In genomic region chr11:69918938-69919650, GRCh38 we compare ENCODE assay signal across 8 cellular contexts.
DNase-seq lines count a peak whose midpoint lies in the region; ATAC-seq, FAIRE-seq and TF ChIP-seq lines count a peak whose summit lies in the region.

No MANE protein-coding gene starts in this region.

- intact Hi-C loops in activated CD4-positive, alpha-beta T cell treated with anti-CD3 and anti-CD28 coated beads for 36 hours (cut with DNase I, micrococcal nuclease): loop anchor here (1.0 to 2.0 kb wide), 3 partner anchors 272 to 277 kb away; no protein-coding TSS in a partner anchor
- intact Hi-C loops in HepG2 (cut with micrococcal nuclease; ENCODE audit: unreplicated experiment): loop anchor here (1.0 kb wide), 1 partner anchor 277 kb away; no protein-coding TSS in a partner anchor

- peak; percentile 90 for TF ChIP-seq RAD21 in HepG2 (CRISPR knock-in tag; IDR thresholded peaks at IDR 0.05)

- TF ChIP-seq CTCF in GM12864 (IDR thresholded peaks at IDR 0.05; ENCODE audit: low read depth, low read length, missing control alignments) (peak; percentile 80), HepG2 (CRISPR knock-in tag; IDR thresholded peaks at IDR 0.05) (peak; percentile 94)

- peaks cover 27% of the 10 kb centered on the region for H3K27me3 Mint-ChIP-seq in activated CD4-positive, alpha-beta T cell treated with anti-CD3 and anti-CD28 coated beads for 36 hours

- peak; percentile 71 for ATAC-seq in activated CD4-positive, alpha-beta T cell treated with anti-CD3 and anti-CD28 coated beads for 36 hours
- ATAC-seq in HepG2 (peak; percentile 77), GM21717 (IDR thresholded peaks at IDR 0.05; ENCODE audit: unreplicated experiment) (no peak), GM21529 (IDR thresholded peaks at IDR 0.05; ENCODE audit: unreplicated experiment) (no peak)

- BruUV-seq in HepG2 (replicated peaks; lab: Mats Ljungman, UMichigan): no TSS peak

- no peaks in the 10 kb centered on the region for H3K4me1 ChIP-seq in HepG2 (ENCODE audit: insufficient read depth, low read length)

- no peaks in the 10 kb centered on the region for H3K9me3 Mint-ChIP-seq in activated CD4-positive, alpha-beta T cell treated with anti-CD3 and anti-CD28 coated beads for 36 hours (ENCODE audit: low read depth)

- DNase-seq in GM12864 (ENCODE audit: low read depth) (no peak), NCI-H1105 treated with DMSO at 0.1 percent for 48 hours (lab: John Stamatoyannopoulos, UW) (peak; percentile 30), cerebellum (ENCODE audit: low spot score) (peak; percentile 52), HepG2 (ENCODE audit: low spot score) (peak; percentile 50)
- peak; percentile 85 for DNase-seq in activated CD4-positive, alpha-beta T cell treated with anti-CD3 and anti-CD28 coated beads for 36 hours
- DNase-seq in stimulated activated CD4-positive, alpha-beta T cell treated with anti-CD3 and anti-CD28 coated beads, Interleukin-4, amount 100 ng/mL, for 48 hours (ENCODE audit: low read depth in 2 of 2): peak; percentile 58 to 81

- FAIRE-seq in HepG2 (lab: Jason Lieb, UNC): no peak

- H3K36me3 ChIP-seq in HepG2 (replicated peaks in 1 of 2; ENCODE audit: control insufficient read depth in 1 of 2, insufficient read depth in 2 of 2, low read length in 2 of 2): no peaks in the 10 kb centered on the region

- TF ChIP-seq EP300 in HepG2 (IDR thresholded peaks at IDR 0.05; ENCODE audit: low read depth in 2 of 2, low read length in 2 of 2): no peak
- TF ChIP-seq EP300 in HepG2 (CRISPR knock-in tag; IDR thresholded peaks at IDR 0.05; ENCODE audit: borderline replicate concordance): no peak

- no peaks in the 10 kb centered on the region for H3K9me3 ChIP-seq in HepG2 (ENCODE audit: low read length)

- CTCF ChIA-PET in activated CD4-positive, alpha-beta T cell treated with anti-CD3 and anti-CD28 coated beads for 36 hours (lab: Charles Lee): interaction anchor here (0.6 to 1.3 kb wide), 9 partner anchors 10 to 481 kb away, joined by 3 to 8 read pairs (median 4); partner anchors contain the start of gene LTO1
- CTCF ChIA-PET in HepG2 (lab: Yijun Ruan, JAX; ENCODE audit: low intra/inter-chr PET ratio, low total read pairs): interaction anchor here (0.6 to 2.2 kb wide), 5 partner anchors 164 to 722 kb away, joined by 3 to 22 read pairs (median 9); no protein-coding TSS in a partner anchor

- H4K20me1 ChIP-seq in HepG2 (ENCODE audit: insufficient read depth, low read length): 0 out of 2 replicates have a peak, but pooled peaks cover 11% of the 10 kb centered on the region

- TF ChIP-seq POLR2A in HepG2 (IDR thresholded peaks at IDR 0.05; ENCODE audit: insufficient read depth in 1 of 2, low read depth in 2 of 2, low read length in 2 of 2): no peak

- H3K4me3 Mint-ChIP-seq in activated CD4-positive, alpha-beta T cell treated with anti-CD3 and anti-CD28 coated beads for 36 hours: no peak overlapping the region

- no peak overlapping the region for H2AFZ ChIP-seq in HepG2 (ENCODE audit: low read length)

- no peak overlapping the region for H3K27ac ChIP-seq in HepG2 (ENCODE audit: extremely low read length, insufficient read depth, low read length)

- H3K36me3 Mint-ChIP-seq in activated CD4-positive, alpha-beta T cell treated with anti-CD3 and anti-CD28 coated beads for 36 hours (ENCODE audit: low read depth): no peaks in the 10 kb centered on the region

- peaks cover 2% of the 10 kb centered on the region for H3K4me1 Mint-ChIP-seq in activated CD4-positive, alpha-beta T cell treated with anti-CD3 and anti-CD28 coated beads for 36 hours

- 20% methylated on average over 17 of the region's 32 CpGs for WGBS in HepG2 (ENCODE audit: low lambda C conversion rate)

- POLR2A ChIA-PET in activated CD4-positive, alpha-beta T cell treated with anti-CD3 and anti-CD28 coated beads for 36 hours (lab: Charles Lee): no interaction called here
- POLR2A ChIA-PET in HepG2 (lab: Yijun Ruan, JAX): no interaction called here

- no peak overlapping the region for H3K27ac Mint-ChIP-seq in activated CD4-positive, alpha-beta T cell treated with anti-CD3 and anti-CD28 coated beads for 36 hours

- no peak overlapping the region for H3K4me3 ChIP-seq in GM12864 (ENCODE audit: low read depth, low read length)
- no peak overlapping the region for H3K4me3 ChIP-seq in HepG2 (replicated peaks in 1 of 3; ENCODE audit: insufficient read depth in 1 of 3, low read depth in 2 of 3, low read length in 3 of 3)

- no peaks in the 10 kb centered on the region for H3K79me2 ChIP-seq in HepG2 (ENCODE audit: insufficient read depth, low read length)

- H3K27me3 ChIP-seq in HepG2 (ENCODE audit: control insufficient read depth in 1 of 2, insufficient read depth in 2 of 2, low read length in 2 of 2): peaks cover 4 to 31% of the 10 kb centered on the region in 2 experiments; a peak in 4 of 5 replicates

- no peak overlapping the region for H3K9ac ChIP-seq in HepG2 (ENCODE audit: insufficient read depth, low read depth, low read length)

- H3K4me2 ChIP-seq in HepG2 (ENCODE audit: low read depth, low read length): no peak overlapping the region

- in situ Hi-C loops in HepG2 (cut with HindIII; ENCODE audit: extremely low pct_ligation_motif_present, low pct_unique_long_range_greater_than_20kb): no loop called here

TF ChIP-seq in HepG2, 621 proteins besides CTCF, POLR2A, EP300 and RAD21 (continues in another document):
- TF ChIP-seq ZNF263 (CRISPR knock-in tag; IDR thresholded peaks at IDR 0.05) (peak; percentile 81), MAFG (CRISPR knock-in tag; IDR thresholded peaks at IDR 0.05) (no peak), ZC3H13 (CRISPR knock-in tag; IDR thresholded peaks at IDR 0.05) (no peak), ARNT (IDR thresholded peaks at IDR 0.05) (no peak), GTF2F1 (IDR thresholded peaks at IDR 0.05; ENCODE audit: low read length) (no peak), TCF7L2 (IDR thresholded peaks at IDR 0.05; ENCODE audit: low read depth, low read length) (no peak), DNMT3B (CRISPR knock-in tag; conservative IDR thresholded peaks at IDR 0.05) (no peak), ZGPAT (CRISPR knock-in tag; IDR thresholded peaks at IDR 0.05) (no peak), REL (CRISPR knock-in tag; conservative IDR thresholded peaks at IDR 0.05) (no peak), ZNF607 (CRISPR knock-in tag; IDR thresholded peaks at IDR 0.05; ENCODE audit: borderline replicate concordance) (no peak), MLX (CRISPR knock-in tag; IDR thresholded peaks at IDR 0.05) (no peak), GATA4 (IDR thresholded peaks at IDR 0.05; ENCODE audit: borderline replicate concordance, low read depth) (no peak), ZNF687 (CRISPR knock-in tag; IDR thresholded peaks at IDR 0.05) (peak; percentile 47), DNMT1 (CRISPR knock-in tag; IDR thresholded peaks at IDR 0.05) (0 out of 2 replicates have a peak, but pooled peaks have one; percentile 73), ZFAT (CRISPR knock-in tag; conservative IDR thresholded peaks at IDR 0.05) (no peak), ZNF883 (CRISPR knock-in tag; IDR thresholded peaks at IDR 0.05; ENCODE audit: not compliant biosample characterization) (peak; percentile 48)

Comparison
In these comparisons a context has a peak if more than half of its experiments do, and no peak if none do; other contexts are left out.
1. ATAC-seq: peak in activated CD4-positive, alpha-beta T cell treated with anti-CD3 and anti-CD28 coated beads for 36 hours (single experiment) and HepG2 (single experiment); none in GM21717 (single experiment) and GM21529 (single experiment).